ENCODE assay signal across 17 cellular contexts in the genomic region with DNA sequence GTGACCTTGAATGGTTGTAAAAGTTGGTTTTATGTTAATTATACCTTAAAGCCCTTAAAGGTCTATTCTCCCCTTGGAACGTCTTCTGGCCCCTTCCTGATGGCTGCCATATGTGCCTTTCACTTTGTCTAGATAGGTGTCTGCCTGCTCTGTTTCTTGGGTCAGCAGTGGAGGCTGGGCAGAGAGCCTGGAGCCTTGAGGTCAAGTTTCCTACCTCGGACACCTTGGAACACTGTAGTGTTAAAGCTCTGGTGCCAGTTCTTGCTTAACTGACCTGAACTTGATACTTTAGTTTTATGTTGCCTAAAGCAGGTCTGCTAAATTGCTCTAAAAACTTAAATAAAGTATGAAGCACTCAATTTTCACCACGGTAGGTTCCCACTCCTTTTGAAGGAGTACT.
DNase-seq lines count a peak whose midpoint lies in the region; ATAC-seq and TF ChIP-seq lines count a peak whose summit lies in the region.
"Had no signal": no experiment of that assay in that cellular context is flagged by ENCODE, and none has a peak within 500 bp of the region (broad histone marks: within the 10 kb centered on the region; RNA-seq: fewer than 3 reads in every experiment).

No MANE protein-coding gene starts in this region.

- H3K4me1 ChIP-seq in cardiac muscle cell (ENCODE audit: low read depth) (peaks cover 12% of the 10 kb centered on the region), upper lobe of right lung (peaks cover 16% of the 10 kb centered on the region)

- peak overlapping the region; percentile 38 for H3K27ac Mint-ChIP-seq in activated T-helper 1 cell treated with anti-CD3 and anti-CD28 coated beads, Interleukin-12 subunit alpha, Interleukin-12 subunit beta, Interleukin-2, Interleukin-4 antibody, amounts not matched to agents 30 ng/mL and 10 ng/mL and 1 ng/mL, durations not matched to agents 14 hours and 24 hours and 36 hours
- peak overlapping the region in 5 of 6 donors; percentile 7 to 85 (median 73) for H3K27ac Mint-ChIP-seq in naive B cell
- no peak overlapping the region for H3K27ac Mint-ChIP-seq in HFFc6

- no peak overlapping the region for H3K4me3 Mint-ChIP-seq in activated T-helper 1 cell treated with anti-CD3 and anti-CD28 coated beads, Interleukin-12 subunit alpha, Interleukin-12 subunit beta, Interleukin-2, Interleukin-4 antibody, amounts not matched to agents 30 ng/mL and 10 ng/mL and 1 ng/mL, durations not matched to agents 14 hours and 24 hours and 36 hours
- H3K4me3 Mint-ChIP-seq in naive B cell (peak overlapping the region in 1 of 8 donors; percentile 49), HFFc6 (no peak overlapping the region)

- H3K27ac ChIP-seq in cardiac muscle cell = peak overlapping the region; percentile 68
- H3K27ac ChIP-seq in upper lobe of right lung = peak overlapping the region; percentile 32
- H3K27ac ChIP-seq: neutrophil had no signal

- no peak for ATAC-seq in left cardiac atrium
- ATAC-seq in naive B cell (ENCODE audit: low read depth in 2 of 2) = no peak
- no peak for ATAC-seq in upper lobe of right lung
- ATAC-seq in HG02798 (IDR thresholded peaks at IDR 0.05; ENCODE audit: poor library complexity, unreplicated experiment) = no peak
- ATAC-seq: sciatic nerve had no signal

- peaks cover 10% of the 10 kb centered on the region for H3K9me3 Mint-ChIP-seq in activated T-helper 1 cell treated with anti-CD3 and anti-CD28 coated beads, Interleukin-12 subunit alpha, Interleukin-12 subunit beta, Interleukin-2, Interleukin-4 antibody, amounts not matched to agents 30 ng/mL and 10 ng/mL and 1 ng/mL, durations not matched to agents 14 hours and 24 hours and 36 hours
- no peaks in the 10 kb centered on the region for H3K9me3 Mint-ChIP-seq in naive B cell
- H3K9me3 Mint-ChIP-seq in HFFc6 = no peaks in the 10 kb centered on the region

- intact Hi-C loops in left cardiac atrium (cut with DNase I) (no loop called here), upper lobe of right lung (cut with DNase I) (no loop called here)
- intact Hi-C loops in activated T-helper 1 cell treated with anti-CD3 and anti-CD28 coated beads, Interleukin-12 subunit alpha, Interleukin-12 subunit beta, Interleukin-2, Interleukin-4 antibody, amounts not matched to agents 30 ng/mL and 10 ng/mL and 1 ng/mL, durations not matched to agents 14 hours and 24 hours and 36 hours (cut with micrococcal nuclease) = no loop called here

- DNase-seq in cardiac muscle cell (ENCODE audit: low read depth in 1 of 2, low spot score in 1 of 2) (no peak), left cardiac atrium (no peak), naive B cell (no peak), upper lobe of right lung (no peak), NCI-H2081 (lab: John Stamatoyannopoulos, UW) (no peak), HFFc6 (no peak)
- DNase-seq in activated T-helper 1 cell treated with anti-CD3 and anti-CD28 coated beads, Interleukin-12 subunit alpha, Interleukin-12 subunit beta, Interleukin-2, Interleukin-4 antibody, amounts not matched to agents 30 ng/mL and 10 ng/mL and 1 ng/mL, durations not matched to agents 14 hours and 24 hours and 36 hours (ENCODE audit: low spot score) = no peak
- DNase-seq: DMS 273 treated with DMSO at 0.1 percent for 48 hours; NCI-H2081 treated with DMSO at 0.1 percent for 48 hours; NK-92 treated with Interleukin-12 subunit alpha and Interleukin-12 subunit beta, amount 100 ng/mL, for 24 hours; stimulated activated CD4-positive, alpha-beta T cell treated with anti-CD3 and anti-CD28 coated beads, Interleukin-2, amount 100 ng/mL, for 48 hours; stimulated activated CD8-positive, alpha-beta memory T cell treated with anti-CD3 and anti-CD28 coated beads, Interleukin-4, amount 100 ng/mL, for 48 hours; T1000; trophoblast cell had no signal

- peaks cover 67% of the 10 kb centered on the region for H3K4me1 Mint-ChIP-seq in activated T-helper 1 cell treated with anti-CD3 and anti-CD28 coated beads, Interleukin-12 subunit alpha, Interleukin-12 subunit beta, Interleukin-2, Interleukin-4 antibody, amounts not matched to agents 30 ng/mL and 10 ng/mL and 1 ng/mL, durations not matched to agents 14 hours and 24 hours and 36 hours (ENCODE audit: low read depth)
- H3K4me1 Mint-ChIP-seq in naive B cell (peaks cover 8 to 17% (median 12%) of the 10 kb centered on the region in 3 donors), HFFc6 (ENCODE audit: low read depth) (peaks cover 5% of the 10 kb centered on the region)

- H3K27me3 Mint-ChIP-seq in activated T-helper 1 cell treated with anti-CD3 and anti-CD28 coated beads, Interleukin-12 subunit alpha, Interleukin-12 subunit beta, Interleukin-2, Interleukin-4 antibody, amounts not matched to agents 30 ng/mL and 10 ng/mL and 1 ng/mL, durations not matched to agents 14 hours and 24 hours and 36 hours (ENCODE audit: insufficient read depth) = no peaks in the 10 kb centered on the region
- H3K27me3 Mint-ChIP-seq in naive B cell = no peaks in the 10 kb centered on the region
- no peaks in the 10 kb centered on the region; the same call in 1 of the 2 replicates for H3K27me3 Mint-ChIP-seq in HFFc6 (ENCODE audit: insufficient read depth)

- H3K4me3 ChIP-seq in cardiac muscle cell (no peak overlapping the region), upper lobe of right lung (no peak overlapping the region)

- H3K36me3 Mint-ChIP-seq in activated T-helper 1 cell treated with anti-CD3 and anti-CD28 coated beads, Interleukin-12 subunit alpha, Interleukin-12 subunit beta, Interleukin-2, Interleukin-4 antibody, amounts not matched to agents 30 ng/mL and 10 ng/mL and 1 ng/mL, durations not matched to agents 14 hours and 24 hours and 36 hours (ENCODE audit: low read depth) = peaks cover 28% of the 10 kb centered on the region
- peaks cover 3 to 9% of the 10 kb centered on the region in 2 donors for H3K36me3 Mint-ChIP-seq in naive B cell
- H3K36me3 Mint-ChIP-seq in HFFc6 (ENCODE audit: low read depth) = no peaks in the 10 kb centered on the region

- H3K27me3 ChIP-seq in cardiac muscle cell (no peaks in the 10 kb centered on the region), upper lobe of right lung (no peaks in the 10 kb centered on the region)
- H3K27me3 ChIP-seq: neutrophil had no signal

- no peaks in the 10 kb centered on the region for H3K9me3 ChIP-seq in cardiac muscle cell (ENCODE audit: low read depth)
- H3K9me3 ChIP-seq in upper lobe of right lung = no peaks in the 10 kb centered on the region
- H3K9me3 ChIP-seq: neutrophil had no signal

- H3K36me3 ChIP-seq in cardiac muscle cell = no peaks in the 10 kb centered on the region
- H3K36me3 ChIP-seq in upper lobe of right lung = no peaks in the 10 kb centered on the region

- TF ChIP-seq CTCF in cardiac muscle cell (IDR thresholded peaks at IDR 0.05; ENCODE audit: low read depth, low read length) (no peak), upper lobe of right lung (IDR thresholded peaks at IDR 0.05) (no peak), HFFc6 (IDR thresholded peaks at IDR 0.05) (no peak)
